1 cellular context compared by ENCODE assay signal in genomic region chr9:129802833-129803678, GRCh38.
TF ChIP-seq lines count a peak whose summit lies in the region.

TOR1B (plus strand) TSS chr9:129803184; CDS start chr9:129803213, 29 bp downstream.

TF ChIP-seq in K562, 482 proteins besides CTCF, POLR2A, EP300 and RAD21 (continued from another document and continues in another):
- no peak for TF ChIP-seq AFF1 (IDR thresholded peaks at IDR 0.05; ENCODE audit: low read depth in 1 of 2, partially characterized antibody in 2 of 2)
- TF ChIP-seq MAX (CRISPR knock-in tag; IDR thresholded peaks at IDR 0.05): peak; percentile 37; the same call in 1 of the 2 replicates
- TF ChIP-seq BRCA1 (IDR thresholded peaks at IDR 0.05): no peak
- TF ChIP-seq BRCA1 (CRISPR knock-in tag; IDR thresholded peaks at IDR 0.05): no peak
- TF ChIP-seq BRD9 (IDR thresholded peaks at IDR 0.05; ENCODE audit: low read depth, partially characterized antibody): no peak
- TF ChIP-seq ZNF79 (CRISPR knock-in tag; IDR thresholded peaks at IDR 0.05; ENCODE audit: low read depth): no peak
- no peak; the same call in 1 of the 2 replicates for TF ChIP-seq ZHX1 (conservative IDR thresholded peaks at IDR 0.05; ENCODE audit: low read length)
- TF ChIP-seq ZFPM2 (CRISPR knock-in tag; IDR thresholded peaks at IDR 0.05): no peak
- TF ChIP-seq ID3 (CRISPR knock-in tag; IDR thresholded peaks at IDR 0.05): no peak
- TF ChIP-seq ID3 (tag; IDR thresholded peaks at IDR 0.05): no peak
- no peak for TF ChIP-seq ZNF354B (CRISPR knock-in tag; IDR thresholded peaks at IDR 0.05)
- TF ChIP-seq SMAD1 (IDR thresholded peaks at IDR 0.05; ENCODE audit: low read depth, low read length, partially characterized antibody): peak; percentile 48
- no peak for TF ChIP-seq ZNF280A (IDR thresholded peaks at IDR 0.05; ENCODE audit: low read depth, partially characterized antibody)
- TF ChIP-seq PML (IDR thresholded peaks at IDR 0.05; ENCODE audit: low read length): peak; percentile 67; the same call in 1 of the 2 replicates
- no peak for TF ChIP-seq ILF3 (IDR thresholded peaks at IDR 0.05; ENCODE audit: borderline replicate concordance)
- TF ChIP-seq CBFA2T3 (IDR thresholded peaks at IDR 0.05): no peak
- peak; percentile 84 for TF ChIP-seq SIN3B (IDR thresholded peaks at IDR 0.05; ENCODE audit: low read depth)
- peak; percentile 86 to 98 (median 95); a peak in 5 of 6 replicates for TF ChIP-seq ZBTB11 (CRISPR knock-in tag; IDR thresholded peaks at IDR 0.05)
- TF ChIP-seq E2F1 (CRISPR knock-in tag; IDR thresholded peaks at IDR 0.05): peak; percentile 77; the same call in 1 of the 2 replicates
- no peak for TF ChIP-seq NCOA6 (IDR thresholded peaks at IDR 0.05)
- no peak for TF ChIP-seq ZBTB43 (CRISPR knock-in tag; IDR thresholded peaks at IDR 0.05)
- no peak for TF ChIP-seq ZNF23 (CRISPR knock-in tag; IDR thresholded peaks at IDR 0.05)
- TF ChIP-seq MTA2 (IDR thresholded peaks at IDR 0.05; ENCODE audit: low read depth): no peak
- no peak for TF ChIP-seq IRF2 (CRISPR knock-in tag; IDR thresholded peaks at IDR 0.05)
- TF ChIP-seq TEAD2 (tag; IDR thresholded peaks at IDR 0.05): no peak
- TF ChIP-seq NONO (IDR thresholded peaks at IDR 0.05; ENCODE audit: low read depth in 2 of 2, low read length in 1 of 2): peak; percentile 63 to 94; a peak in 3 of 4 replicates
- no peak for TF ChIP-seq HNRNPLL (IDR thresholded peaks at IDR 0.05; ENCODE audit: low read depth, low read length, poor library complexity, severe bottlenecking)
- TF ChIP-seq ZNF398 (CRISPR knock-in tag; IDR thresholded peaks at IDR 0.05): no peak
- no peak for TF ChIP-seq PHB (CRISPR knock-in tag; IDR thresholded peaks at IDR 0.05)
- no peak for TF ChIP-seq TCF3 (CRISPR knock-in tag; IDR thresholded peaks at IDR 0.05)
- no peak for TF ChIP-seq USF1 (CRISPR knock-in tag; IDR thresholded peaks at IDR 0.05)
- no peak for TF ChIP-seq NFE2L1 (tag; IDR thresholded peaks at IDR 0.05; ENCODE audit: borderline replicate concordance, low read depth)
- peak; percentile 71 for TF ChIP-seq ETV1 (tag; conservative IDR thresholded peaks at IDR 0.05; ENCODE audit: low read depth)
- TF ChIP-seq SRSF1 (IDR thresholded peaks at IDR 0.05; ENCODE audit: low read depth, low read length): no peak
- TF ChIP-seq HBP1 (CRISPR knock-in tag; IDR thresholded peaks at IDR 0.05): no peak
- TF ChIP-seq ZNF347 (CRISPR knock-in tag; IDR thresholded peaks at IDR 0.05; ENCODE audit: low read depth): no peak
- peak; percentile 89 for TF ChIP-seq HMGN3 (IDR thresholded peaks at IDR 0.05; ENCODE audit: borderline replicate concordance, extremely low read depth, insufficient read length, low read depth, low read length)
- no peak for TF ChIP-seq PRMT5 (CRISPR knock-in tag; IDR thresholded peaks at IDR 0.05)
- no peak for TF ChIP-seq RAD51 (IDR thresholded peaks at IDR 0.05; ENCODE audit: borderline replicate concordance, low read depth)
- TF ChIP-seq RBM22 (IDR thresholded peaks at IDR 0.05; ENCODE audit: low read depth, low read length, poor library complexity, severe bottlenecking): peak; percentile 80
- no peak for TF ChIP-seq ZSCAN32 (CRISPR knock-in tag; IDR thresholded peaks at IDR 0.05)
- peak; percentile 75 for TF ChIP-seq ZEB2 (IDR thresholded peaks at IDR 0.05)
- peak; percentile 92 for TF ChIP-seq FIP1L1 (IDR thresholded peaks at IDR 0.05; ENCODE audit: low read depth, low read length, poor library complexity, severe bottlenecking)
- peak; percentile 91 for TF ChIP-seq KDM5B (IDR thresholded peaks at IDR 0.05; ENCODE audit: insufficient replicate concordance, low read depth, low read length)
